Comparison of ENCODE assay signal across 8 cellular contexts in the genomic region with DNA sequence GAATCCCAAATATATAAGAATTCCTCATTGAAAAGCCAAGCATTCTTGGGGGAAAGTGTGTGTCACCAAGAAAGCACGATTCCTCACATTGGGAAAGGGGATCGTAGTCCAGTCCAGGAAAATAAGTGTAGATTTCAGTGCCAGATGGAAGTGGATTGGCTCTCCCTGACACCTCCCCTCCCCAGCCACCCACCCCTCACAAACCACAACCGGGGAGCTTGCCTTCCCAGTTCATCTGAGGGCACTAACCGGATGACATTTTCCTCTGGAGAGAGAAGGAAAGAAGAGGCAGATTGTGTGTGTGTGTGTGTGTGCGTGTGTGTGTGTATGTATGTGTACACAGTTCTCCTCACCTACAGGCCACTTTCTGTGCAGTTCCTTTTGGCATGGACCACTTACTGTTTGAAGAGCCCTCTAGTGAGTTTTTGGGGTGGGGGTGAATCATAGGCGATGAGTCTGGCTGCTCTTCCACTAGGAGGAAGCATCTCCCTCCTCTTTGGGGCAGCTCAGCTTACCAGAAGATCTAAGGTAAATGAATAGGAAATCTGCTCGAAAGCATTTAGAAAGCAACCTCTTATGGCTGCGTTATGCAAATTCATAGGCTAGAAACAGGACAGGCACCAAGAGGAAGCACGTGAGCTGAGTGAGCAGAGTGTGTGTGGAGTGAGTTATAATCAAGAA. TPM values are rescaled to one million over a fixed set of nuclear protein-coding genes. Genes with fewer than 3 reads are reported as not detected.
DNase-seq lines count a peak whose midpoint lies in the region; ATAC-seq and TF ChIP-seq lines count a peak whose summit lies in the region.

No MANE protein-coding gene starts in this region.

- CTCF ChIA-PET in BJ (lab: Yijun Ruan, JAX) = interaction anchor here (0.6 to 2.7 kb wide), 9 partner anchors 9 to 435 kb away, joined by 3 to 9 read pairs (median 4); no protein-coding TSS in a partner anchor

- peak; percentile 93 for ATAC-seq in GM21367 (IDR thresholded peaks at IDR 0.05; ENCODE audit: unreplicated experiment)

- H3K4me3 ChIP-seq in BJ (ENCODE audit: low read depth, low read length) (no peak overlapping the region), fibroblast of villous mesenchyme (ENCODE audit: low read depth, low read length) (no peak overlapping the region)

- DNase-seq in BJ (ENCODE audit: low read depth) (peak; percentile 97), LHCN-M2 (ENCODE audit: low read depth) (peak; percentile 87), fibroblast of villous mesenchyme (ENCODE audit: low read depth) (peak; percentile 20), stromal cell of bone marrow (ENCODE audit: low read depth) (peak; percentile 88), CD1c-positive myeloid dendritic cell (ENCODE audit: extremely low spot score) (no peak), HT-29 (ENCODE audit: low spot score) (no peak)
- DNase-seq in NK-92 treated with Interleukin-12 subunit alpha and Interleukin-12 subunit beta, amount 100 ng/mL, for 24 hours (lab: John Stamatoyannopoulos, UW) = no peak

- POLR2A ChIA-PET in BJ (lab: Charles Lee) = interaction anchor here (0.6 to 0.7 kb wide), 3 partner anchors 14 to 116 kb away, joined by 3 to 7 read pairs (median 6); no protein-coding TSS in a partner anchor

- H3K36me3 ChIP-seq in BJ (ENCODE audit: control insufficient read depth, insufficient read depth, low read length) = peaks cover 4% of the 10 kb centered on the region

- peak; percentile 51 for TF ChIP-seq CTCF in BJ (IDR thresholded peaks at IDR 0.05; ENCODE audit: insufficient read depth, low read depth, low read length)
- no peak for TF ChIP-seq CTCF in fibroblast of villous mesenchyme (IDR thresholded peaks at IDR 0.05; ENCODE audit: insufficient read depth, low read depth, low read length)

- no peaks in the 10 kb centered on the region for H3K27me3 ChIP-seq in BJ (ENCODE audit: control insufficient read depth, insufficient read depth, low read length)

RNA-seq across cellular contexts. Expression of a gene that starts 20.8 kb away (rescaled TPM):
- 39.7 and 60.6 TPM in 2 replicates for polyA plus RNA-seq in BJ (2011; rRNA removed)
- polyA minus RNA-seq in BJ (2011; rRNA and poly(A)+ RNA removed) = 41.7 and 42.6 TPM in 2 replicates
- total RNA-seq in LHCN-M2 (2014; rRNA removed) = 58.7 and 109 TPM in 2 replicates
- polyA plus RNA-seq in LHCN-M2 (2012) = 42.9 TPM
- 13.8 and 16.1 TPM in 2 replicates for total RNA-seq in fibroblast of villous mesenchyme
- not detected in 2 replicates for total RNA-seq in HT-29 (2014; rRNA removed; shearing (Covaris generic))

Comparison
In these comparisons a context has a peak if more than half of its experiments do, and no peak if none do; other contexts are left out.
1. DNase-seq: peak in BJ (single experiment), LHCN-M2 (single experiment), fibroblast of villous mesenchyme (single experiment) and stromal cell of bone marrow (single experiment); none in CD1c-positive myeloid dendritic cell (single experiment), NK-92 treated with Interleukin-12 subunit alpha and Interleukin-12 subunit beta, amount 100 ng/mL, for 24 hours (single experiment) and HT-29 (single experiment).
2. RNA of a gene that starts 20.8 kb away (total RNA-seq): 58.7 to 109 TPM in LHCN-M2 and 13.8 to 16.1 TPM in fibroblast of villous mesenchyme; not detected in HT-29; every median in the first group is over 10 times any median in the second.